Comparison of ENCODE assay signal across 12 cellular contexts in genomic region chr17:21376585-21376834, GRCh38. TPM values are rescaled to one million over a fixed set of nuclear protein-coding genes. Genes with fewer than 3 reads are reported as not detected.
DNase-seq lines count a peak whose midpoint lies in the region; ATAC-seq and TF ChIP-seq lines count a peak whose summit lies in the region.
"Had no signal": no experiment of that assay in that cellular context is flagged by ENCODE, and none has a peak within 500 bp of the region (broad histone marks: within the 10 kb centered on the region; RNA-seq: fewer than 3 reads in every experiment).

No MANE protein-coding gene starts in this region.

- H3K9ac ChIP-seq in stomach smooth muscle (ENCODE audit: low read length in 2 of 2), result peak overlapping the region in 1 of 2 donors; percentile 55

- H3K27ac ChIP-seq in HEK293 (ENCODE audit: extremely low read depth, low read depth, low read length) (peak overlapping the region; percentile 41; the same call in 1 of the 2 replicates), dorsolateral prefrontal cortex (peak overlapping the region in 18 of 59 donors; percentile 24 to 88 (median 46)), lower lobe of right lung (no peak overlapping the region), stomach smooth muscle (ENCODE audit: low read length) (no peak overlapping the region)
- H3K27ac ChIP-seq: SJSA1 had no signal

- CTCF ChIA-PET in HEK293 (lab: Yijun Ruan, JAX), result interaction anchor here (0.6 kb wide), 1 partner anchor 384 kb away, joined by 5 read pairs; no protein-coding TSS in a partner anchor

- POLR2A ChIA-PET in HEK293 (lab: Yijun Ruan, JAX), result interaction anchor here (0.8 kb wide), 1 partner anchor 333 kb away, joined by 3 read pairs; the partner anchor contains the start of gene USP22

- peaks cover 3% of the 10 kb centered on the region; the same call in 1 of the 2 replicates for H3K4me1 ChIP-seq in HEK293 (ENCODE audit: control insufficient read depth, insufficient read depth, low read length)
- peaks cover 24% of the 10 kb centered on the region for H3K4me1 ChIP-seq in lower lobe of right lung
- H3K4me1 ChIP-seq in stomach smooth muscle (ENCODE audit: control insufficient read depth, insufficient read depth, low read length), result peaks cover 26% of the 10 kb centered on the region

- intact Hi-C loops in dorsolateral prefrontal cortex (cut with DNase I) (loop anchor here in 1 of 2 donors (10.0 kb wide), 1 partner anchor 62 kb away; no protein-coding TSS in a partner anchor), lower lobe of right lung (cut with DNase I) (no loop called here)

- H3K9me3 ChIP-seq in HEK293 (ENCODE audit: control insufficient read depth, insufficient read depth, low read depth, low read length) (no peaks in the 10 kb centered on the region), lower lobe of right lung (no peaks in the 10 kb centered on the region), stomach smooth muscle (ENCODE audit: control insufficient read depth in 2 of 2, low read length in 2 of 2) (no peaks in the 10 kb centered on the region)
- H3K9me3 ChIP-seq: SJSA1 had no signal

- TF ChIP-seq CTCF in HEK293 (tag by site-specific recombination; IDR thresholded peaks at IDR 0.05) (no peak), dorsolateral prefrontal cortex (IDR thresholded peaks at IDR 0.05 in 54 of 56, conservative IDR thresholded peaks at IDR 0.05 in 2 of 56; ENCODE audit: low read depth in 1 of 56, partially characterized antibody in 56 of 56) (no peak), lower lobe of right lung (IDR thresholded peaks at IDR 0.05) (no peak)

- DNase-seq in dorsolateral prefrontal cortex (no peak), lower lobe of right lung (no peak), NOMO-1 treated with dmso at 0.1 percent for 144 hours (lab: John Stamatoyannopoulos, UW; ENCODE audit: unreplicated experiment) (no peak)
- no peak for DNase-seq in stimulated activated CD4-positive, alpha-beta T cell treated with anti-CD3 and anti-CD28 coated beads, Interleukin-4, amount 100 ng/mL, for 24 hours
- no peak for DNase-seq in activated CD4-positive, alpha-beta T cell treated with anti-CD3 and anti-CD28 coated beads for 48 hours
- DNase-seq: activated CD4-positive, alpha-beta T cell treated with anti-CD3 and anti-CD28 coated beads, Interleukin-2, amount 50 U/mL, for 48 hours; DND-41 had no signal

- H3K27me3 ChIP-seq in dorsolateral prefrontal cortex, result peaks cover 0 to 50% (median 21%) of the 10 kb centered on the region in 45 donors
- H3K27me3 ChIP-seq in lower lobe of right lung (ENCODE audit: low read depth), result peaks cover 44% of the 10 kb centered on the region
- H3K27me3 ChIP-seq in stomach smooth muscle (ENCODE audit: control insufficient read depth in 1 of 2, insufficient read depth in 2 of 2, low read length in 2 of 2), result peaks cover 0 to 13% of the 10 kb centered on the region in 2 donors

- H3K36me3 ChIP-seq in HEK293 (ENCODE audit: control insufficient read depth in 2 of 2, insufficient read depth in 1 of 2, low read length in 2 of 2) (no peaks in the 10 kb centered on the region), lower lobe of right lung (no peaks in the 10 kb centered on the region), stomach smooth muscle (ENCODE audit: control insufficient read depth in 2 of 2, insufficient read depth in 2 of 2, low read length in 2 of 2) (no peaks in the 10 kb centered on the region)
- H3K36me3 ChIP-seq: SJSA1 had no signal

- ATAC-seq in lower lobe of right lung (no peak), HG03135 (IDR thresholded peaks at IDR 0.05; ENCODE audit: unreplicated experiment) (no peak)

- H3K4me3 ChIP-seq in HEK293 (ENCODE audit: low read depth, low read length) (peak overlapping the region; percentile 10; the same call in 1 of the 2 replicates), dorsolateral prefrontal cortex (peak overlapping the region; percentile 1 to 71 (median 55)), lower lobe of right lung (peak overlapping the region; percentile 52), stomach smooth muscle (ENCODE audit: low read length in 2 of 2) (peak overlapping the region; percentile 72 to 80)
- H3K4me3 ChIP-seq: SJSA1 had no signal

TF ChIP-seq in HEK293, 187 proteins besides CTCF, POLR2A, EP300 and RAD21:
- TF ChIP-seq ZNF645 (tag by site-specific recombination; IDR thresholded peaks at IDR 0.05), result no peak
- TF ChIP-seq ZNF558 (tag by site-specific recombination; IDR thresholded peaks at IDR 0.05), result no peak

RNA-seq across cellular contexts. Expression of gene KCNJ12, which starts 0.4 kb away (rescaled TPM):
- total RNA-seq in dorsolateral prefrontal cortex (10 to 100 TPM in 25 of 120 experiments, 1 to 10 TPM in 95; 1.6 to 14.5 (median 8.6) TPM), lower lobe of right lung (1.9 TPM)
- total RNA-seq: naive thymus-derived CD8-positive, alpha-beta T cell; SJSA1 had no signal

Comparison
In these comparisons a context has a peak if more than half of its experiments do, and no peak if none do; other contexts are left out.
1. H3K4me3 ChIP-seq: peak in every context shown above with its lines; median percentile 76 in stomach smooth muscle; 55 in dorsolateral prefrontal cortex; 52 in lower lobe of right lung; 10 in HEK293.